1 cellular context compared by ENCODE assay signal in genomic region chr19:875265-875879, GRCh38.
TF ChIP-seq lines count a peak whose summit lies in the region.

No MANE protein-coding gene starts in this region.

TF ChIP-seq in GM12878, 131 proteins besides CTCF, POLR2A, EP300 and RAD21:
- no peak for TF ChIP-seq BHLHE40 (IDR thresholded peaks at IDR 0.05; ENCODE audit: borderline replicate concordance in 1 of 2, low read depth in 2 of 2, low read length in 1 of 2)
- TF ChIP-seq NFXL1 (IDR thresholded peaks at IDR 0.05; ENCODE audit: borderline replicate concordance), result no peak
- no peak for TF ChIP-seq POLR2AphosphoS2 (IDR thresholded peaks at IDR 0.05; ENCODE audit: low read depth, low read length)
- no peak for TF ChIP-seq TCF12 (IDR thresholded peaks at IDR 0.05; ENCODE audit: low read depth, low read length)
- no peak for TF ChIP-seq E4F1 (IDR thresholded peaks at IDR 0.05; ENCODE audit: borderline replicate concordance, partially characterized antibody)
- no peak for TF ChIP-seq SMARCA5 (IDR thresholded peaks at IDR 0.05)
- TF ChIP-seq REST (IDR thresholded peaks at IDR 0.05; ENCODE audit: low read depth, low read length), result no peak
- no peak for TF ChIP-seq ZNF592 (IDR thresholded peaks at IDR 0.05)
- TF ChIP-seq ZBTB4 (CRISPR knock-in tag; IDR thresholded peaks at IDR 0.05), result no peak
- no peak for TF ChIP-seq HCFC1 (IDR thresholded peaks at IDR 0.05; ENCODE audit: low read length)
- no peak for TF ChIP-seq CEBPB (IDR thresholded peaks at IDR 0.05; ENCODE audit: borderline replicate concordance in 1 of 2, low read depth in 2 of 2, low read length in 2 of 2)
- TF ChIP-seq SPI1 (IDR thresholded peaks at IDR 0.05; ENCODE audit: borderline replicate concordance, insufficient read depth, low read depth, low read length), result no peak
- no peak for TF ChIP-seq NR2C1 (IDR thresholded peaks at IDR 0.05)
- TF ChIP-seq TARDBP (IDR thresholded peaks at IDR 0.05; ENCODE audit: borderline replicate concordance), result no peak
